In genomic region chr10:11870900-11871407, GRCh38 we compare ENCODE assay signal across 25 cellular contexts. TPM values are rescaled to one million over a fixed set of nuclear protein-coding genes. Genes with fewer than 3 reads are reported as not detected.
DNase-seq lines count a peak whose midpoint lies in the region; ATAC-seq, FAIRE-seq and TF ChIP-seq lines count a peak whose summit lies in the region.
"Had no signal": no experiment of that assay in that cellular context is flagged by ENCODE, and none has a peak within 500 bp of the region (broad histone marks: within the 10 kb centered on the region; RNA-seq: fewer than 3 reads in every experiment).

No MANE protein-coding gene starts in this region.

- H3K27me3 ChIP-seq in DOHH2 (ENCODE audit: control insufficient read depth, low read length) (peaks cover 11% of the 10 kb centered on the region), hepatocyte (no peaks in the 10 kb centered on the region), psoas muscle (ENCODE audit: insufficient read depth in 3 of 3, low read length in 2 of 3) (no peaks in the 10 kb centered on the region)
- H3K27me3 ChIP-seq: colonic mucosa, Peyer's patch had no signal

- no peak for DNase-seq in T-helper 17 cell
- no peak for DNase-seq in hepatocyte (ENCODE audit: low spot score)
- no peak for DNase-seq in psoas muscle
- DNase-seq in NCI-H1436 treated with DMSO at 0.1 percent for 48 hours (lab: John Stamatoyannopoulos, UW): no peak
- no peak for DNase-seq in HTR-8/SVneo (ENCODE audit: insufficient read length, low spot score)
- DNase-seq in NCI-H748 treated with DMSO at 0.1 percent for 48 hours (lab: John Stamatoyannopoulos, UW): no peak
- DNase-seq: activated naive CD8-positive, alpha-beta T cell treated with anti-CD3 and anti-CD28 coated beads for 36 hours; anterior cingulate cortex; colonic mucosa; COR-L47; effector CD8-positive, alpha-beta T cell; glutamatergic neuron; midbrain; NCI-H146; NCI-H226; NCI-H526 treated with DMSO at 0.1 percent for 48 hours; Peyer's patch; SHP77 treated with DMSO at 0.1 percent for 48 hours; small intestine had no signal

- H3K79me2 ChIP-seq in DOHH2 (ENCODE audit: control insufficient read depth, low read length) (no peaks in the 10 kb centered on the region), hepatocyte (no peaks in the 10 kb centered on the region)

- no peak for ATAC-seq in T-helper 17 cell
- ATAC-seq in psoas muscle: peak in 2 of 4 donors; percentile 49 to 59

- no peaks in the 10 kb centered on the region for H3K27me3 Mint-ChIP-seq in T-helper 17 cell

- no peaks in the 10 kb centered on the region for H3F3A ChIP-seq in DOHH2 (ENCODE audit: control insufficient read depth, insufficient read depth)

- H3K9me3 ChIP-seq in DOHH2 (ENCODE audit: control insufficient read depth, insufficient read depth, low read length) (no peaks in the 10 kb centered on the region), T-helper 17 cell (ENCODE audit: control insufficient read depth, low read length, poor library complexity, severe bottlenecking) (no peaks in the 10 kb centered on the region), hepatocyte (ENCODE audit: low read depth) (no peaks in the 10 kb centered on the region), psoas muscle (no peaks in the 10 kb centered on the region)
- H3K9me3 ChIP-seq: colonic mucosa, HAP-1, Peyer's patch had no signal

- no peaks in the 10 kb centered on the region for H3K9me2 ChIP-seq in DOHH2 (replicated peaks; ENCODE audit: control insufficient read depth, low read length)
- no peaks in the 10 kb centered on the region for H3K9me2 ChIP-seq in hepatocyte (replicated peaks; ENCODE audit: insufficient read depth)

- WGBS in hepatocyte (ENCODE audit: low lambda C conversion rate, missing lambda C conversion rate): 91% methylated on average over 7 of the region's 7 CpGs
- 74 to 79% (median 75%) methylated on average over 7 of the region's 7 CpGs for WGBS in psoas muscle, 3 donors

- FAIRE-seq in HTR-8/SVneo (lab: Jason Lieb, UNC): no peak
- FAIRE-seq: small intestine had no signal

- no peak overlapping the region for H3K4me3 ChIP-seq in DOHH2 (ENCODE audit: low read length)
- H3K4me3 ChIP-seq in hepatocyte: no peak overlapping the region
- no peak overlapping the region for H3K4me3 ChIP-seq in psoas muscle
- H3K4me3 ChIP-seq: colonic mucosa, HAP-1, Peyer's patch had no signal

- no peak overlapping the region for H3K27ac ChIP-seq in DOHH2 (ENCODE audit: low read depth, low read length)
- H3K27ac ChIP-seq in hepatocyte: peak overlapping the region; percentile 45
- peak overlapping the region; percentile 57 for H3K27ac ChIP-seq in psoas muscle
- H3K27ac ChIP-seq: colonic mucosa, Peyer's patch had no signal

- H3K4me2 ChIP-seq in DOHH2 (ENCODE audit: low read length): peak overlapping the region; percentile 25; the same call in 1 of the 2 replicates
- H3K4me2 ChIP-seq in hepatocyte: no peak overlapping the region

- peaks cover 16% of the 10 kb centered on the region for H3K4me1 Mint-ChIP-seq in T-helper 17 cell

- no peaks in the 10 kb centered on the region for H3K36me3 Mint-ChIP-seq in T-helper 17 cell (ENCODE audit: low read depth)
- H3K36me3 Mint-ChIP-seq: activated naive CD8-positive, alpha-beta T cell treated with anti-CD3 and anti-CD28 coated beads for 36 hours; naive thymus-derived CD4-positive, alpha-beta T cell had no signal

- no peak overlapping the region for H2AFZ ChIP-seq in hepatocyte

- H4K20me1 ChIP-seq in DOHH2 (ENCODE audit: control insufficient read depth, insufficient read depth, low read depth, low read length) (no peaks in the 10 kb centered on the region), hepatocyte (ENCODE audit: insufficient read depth, poor library complexity, severe bottlenecking) (no peaks in the 10 kb centered on the region)

- H3K36me3 ChIP-seq in DOHH2 (ENCODE audit: control insufficient read depth, low read length) (no peaks in the 10 kb centered on the region), hepatocyte (replicated peaks; ENCODE audit: insufficient read depth, low read depth) (no peaks in the 10 kb centered on the region), psoas muscle (ENCODE audit: insufficient read depth in 1 of 2, low read depth in 1 of 2) (no peaks in the 10 kb centered on the region)
- H3K36me3 ChIP-seq: colonic mucosa, Peyer's patch had no signal

- H3K4me3 Mint-ChIP-seq in T-helper 17 cell: peak overlapping the region; percentile 79
- H3K4me3 Mint-ChIP-seq: activated CD8-positive, alpha-beta T cell treated with anti-CD3 and anti-CD28 coated beads, Interleukin-2, amount 10 ng/mL, durations not matched to agents 7 days and 5 days; activated naive CD8-positive, alpha-beta T cell treated with anti-CD3 and anti-CD28 coated beads for 36 hours; stimulated activated naive CD8-positive, alpha-beta T cell treated with anti-CD3 and anti-CD28 coated beads, Interleukin-15, Interleukin-2, amounts not matched to agents 100 ng/mL and 50 ng/mL, for 24 hours had no signal

- peaks cover 17% of the 10 kb centered on the region for H3K4me1 ChIP-seq in DOHH2 (ENCODE audit: control insufficient read depth, low read length)
- peaks cover 29% of the 10 kb centered on the region for H3K4me1 ChIP-seq in hepatocyte (ENCODE audit: insufficient read depth)
- peaks cover 4% of the 10 kb centered on the region for H3K4me1 ChIP-seq in psoas muscle

- TF ChIP-seq CTCF in DOHH2 (IDR thresholded peaks at IDR 0.05; ENCODE audit: low read depth, low read length, poor library complexity, severe bottlenecking): no peak
- no peak for TF ChIP-seq CTCF in hepatocyte (IDR thresholded peaks at IDR 0.05; ENCODE audit: poor library complexity)
- TF ChIP-seq CTCF in psoas muscle (IDR thresholded peaks at IDR 0.05): no peak

- intact Hi-C loops in psoas muscle (cut with DNase I): no loop called here

- peak overlapping the region; percentile 49 for H3K27ac Mint-ChIP-seq in T-helper 17 cell
- H3K27ac Mint-ChIP-seq: activated CD8-positive, alpha-beta T cell treated with anti-CD3 and anti-CD28 coated beads, Interleukin-2, amount 10 ng/mL, durations not matched to agents 7 days and 5 days; activated naive CD8-positive, alpha-beta T cell treated with anti-CD3 and anti-CD28 coated beads for 36 hours; stimulated activated naive CD8-positive, alpha-beta T cell treated with anti-CD3 and anti-CD28 coated beads, Interleukin-15, Interleukin-2, amounts not matched to agents 100 ng/mL and 50 ng/mL, for 24 hours; T-helper 2 cell treated with Interferon-gamma antibody and Interleukin-4, amounts not matched to agents 5 μg/mL and 100 μg/mL, for 36 hours had no signal

RNA-seq across cellular contexts. Expression of gene PROSER2, which starts 47.8 kb away (rescaled TPM):
- total RNA-seq in T-helper 17 cell (1 to 10 TPM; 3.2 to 5.1 TPM), hepatocyte (7.2 and 13.3 TPM in 2 replicates), psoas muscle (1 to 10 TPM in 3 of 4 donors, under 1 TPM in 1; 0.91 to 2.8 (median 1.6) TPM)
- polyA plus RNA-seq in hepatocyte (24.3 and 39.9 TPM in 2 replicates), psoas muscle (1 to 10 TPM in 1 of 3 donors, under 1 TPM in 2; 0.63 to 1.6 (median 0.70) TPM)
